ENCODE assay signal across 25 cellular contexts in the genomic region with DNA sequence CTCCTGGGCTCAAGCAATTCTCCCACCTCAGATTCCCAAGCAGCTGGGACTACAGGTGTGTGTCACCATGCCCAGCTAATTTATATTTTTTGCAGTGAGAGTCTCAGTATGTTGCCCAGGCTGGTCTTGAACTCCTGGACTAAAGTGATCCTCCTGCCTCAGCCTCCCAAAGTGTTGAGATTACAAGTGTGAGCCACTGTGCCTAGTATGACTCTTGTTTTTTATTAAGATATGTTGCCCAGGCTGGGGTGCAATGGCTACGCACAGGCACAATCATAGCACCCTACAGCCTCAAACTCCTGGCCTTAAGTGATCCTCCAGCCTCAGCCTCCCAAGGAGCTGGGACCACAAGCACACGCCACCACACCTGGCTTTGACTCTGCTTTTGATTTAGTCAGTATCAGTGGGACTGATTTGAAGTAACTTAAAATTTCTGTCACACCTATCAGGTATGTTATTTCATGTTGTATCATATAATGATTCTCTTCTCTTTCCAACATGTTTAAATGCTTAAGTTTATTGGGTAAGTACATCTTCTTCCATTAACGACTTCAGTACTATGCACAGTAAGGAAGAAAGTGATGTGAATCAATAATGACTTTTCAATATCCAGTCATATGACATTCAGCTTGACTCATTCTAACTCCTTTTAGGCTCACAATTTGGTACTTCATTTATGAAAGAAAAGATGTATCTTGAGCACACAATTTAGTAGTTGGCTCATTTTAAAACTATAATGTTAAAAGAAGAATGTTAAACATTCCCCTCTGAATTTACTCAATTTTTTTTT. TPM values are rescaled to one million over a fixed set of nuclear protein-coding genes. Genes with fewer than 3 reads are reported as not detected.
DNase-seq lines count a peak whose midpoint lies in the region; ATAC-seq, FAIRE-seq and TF ChIP-seq lines count a peak whose summit lies in the region.
"Had no signal": no experiment of that assay in that cellular context is flagged by ENCODE, and none has a peak within 500 bp of the region (broad histone marks: within the 10 kb centered on the region; RNA-seq: fewer than 3 reads in every experiment).

No MANE protein-coding gene starts in this region.

- no peak for TF ChIP-seq EP300 in K562 (IDR thresholded peaks at IDR 0.05; ENCODE audit: low read length)

- ATAC-seq in CD4-positive, alpha-beta T cell (ENCODE audit: poor library complexity) = no peak
- no peak; the same call in 2 of the 3 replicates for ATAC-seq in K562
- no peak for ATAC-seq in naive thymus-derived CD4-positive, alpha-beta T cell
- ATAC-seq: lower lobe of right lung, Panc1 had no signal

- POLR2A ChIA-PET in CD4-positive, alpha-beta T cell (lab: Charles Lee) = interaction anchor here (0.5 to 1.3 kb wide), 4 partner anchors 12 to 1019 kb away, joined by 3 to 4 read pairs (median 3); a partner anchor contains a TSS
- POLR2A ChIA-PET in K562 (lab: Yijun Ruan, JAX) = interaction anchor here (0.5 to 1.1 kb wide), 2 partner anchors 10 to 106 kb away, joined by 3 read pairs; no protein-coding TSS in a partner anchor
- POLR2A ChIA-PET in naive thymus-derived CD4-positive, alpha-beta T cell (lab: Charles Lee) = interaction anchor here (0.6 to 5.0 kb wide), 2 partner anchors 30 to 92 kb away, joined by 4 to 24 read pairs; a partner anchor contains a TSS

- no peaks in the 10 kb centered on the region for H3K27me3 Mint-ChIP-seq in activated CD4-positive, alpha-beta T cell treated with anti-CD3 and anti-CD28 coated beads, Interleukin-2, amount 10 ng/mL, durations not matched to agents 24 days and 14 days
- H3K27me3 Mint-ChIP-seq in CD4-positive, alpha-beta T cell = no peaks in the 10 kb centered on the region
- H3K27me3 Mint-ChIP-seq in naive thymus-derived CD4-positive, alpha-beta T cell = no peaks in the 10 kb centered on the region

- no peaks in the 10 kb centered on the region for H3K9me3 ChIP-seq in CD4-positive, alpha-beta T cell (ENCODE audit: control insufficient read depth, low read length)
- no peaks in the 10 kb centered on the region for H3K9me3 ChIP-seq in K562 (replicated peaks; ENCODE audit: control insufficient read depth, insufficient read depth, low read depth, low read length)
- H3K9me3 ChIP-seq in naive thymus-derived CD4-positive, alpha-beta T cell (ENCODE audit: control insufficient read depth in 2 of 3, low read length in 3 of 3) = no peaks in the 10 kb centered on the region
- H3K9me3 ChIP-seq: BE2C, lower lobe of right lung, right atrium auricular region, upper lobe of left lung had no signal

- H3K4me1 Mint-ChIP-seq in activated CD4-positive, alpha-beta T cell treated with anti-CD3 and anti-CD28 coated beads, Interleukin-2, amount 10 ng/mL, durations not matched to agents 24 days and 14 days = peaks cover 34% of the 10 kb centered on the region
- peaks cover 79% of the 10 kb centered on the region for H3K4me1 Mint-ChIP-seq in CD4-positive, alpha-beta T cell (ENCODE audit: low read depth)
- H3K4me1 Mint-ChIP-seq in naive thymus-derived CD4-positive, alpha-beta T cell = peaks cover 38 to 85% (median 78%) of the 10 kb centered on the region in 7 donors

- H3K9me1 ChIP-seq in K562 (ENCODE audit: control insufficient read depth, insufficient read depth, low read length) = no peaks in the 10 kb centered on the region

- H2AFZ ChIP-seq in K562 (ENCODE audit: low read depth, low read length) = no peak overlapping the region

- H4K20me1 ChIP-seq in K562 (replicated peaks; ENCODE audit: control insufficient read depth, insufficient read depth, low read length) = no peaks in the 10 kb centered on the region; the same call in 1 of the 2 replicates

- WGBS in K562 (ENCODE audit: insufficient coverage, low coverage, missing lambda C conversion rate) = 88% methylated on average over 3 of the region's 3 CpGs

- no peak for TF ChIP-seq RAD21 in K562 (CRISPR knock-in tag; conservative IDR thresholded peaks at IDR 0.05 in 1 of 2, IDR thresholded peaks at IDR 0.05 in 1 of 2)

- peaks cover 43% of the 10 kb centered on the region for H3K36me3 Mint-ChIP-seq in activated CD4-positive, alpha-beta T cell treated with anti-CD3 and anti-CD28 coated beads, Interleukin-2, amount 10 ng/mL, durations not matched to agents 24 days and 14 days (ENCODE audit: low read depth)
- H3K36me3 Mint-ChIP-seq in CD4-positive, alpha-beta T cell (ENCODE audit: low read depth) = peaks cover 44% of the 10 kb centered on the region
- H3K36me3 Mint-ChIP-seq in naive thymus-derived CD4-positive, alpha-beta T cell = peaks cover 0 to 31% (median 20%) of the 10 kb centered on the region in 5 donors

- CTCF ChIA-PET in CD4-positive, alpha-beta T cell (lab: Charles Lee) = interaction anchor here (1.6 kb wide), 1 partner anchor 9 kb away, joined by 5 read pairs; no protein-coding TSS in a partner anchor
- CTCF ChIA-PET in K562 (lab: Yijun Ruan, JAX; ENCODE audit: low intra/inter-chr PET ratio) = no interaction called here
- CTCF ChIA-PET in naive thymus-derived CD4-positive, alpha-beta T cell (lab: Charles Lee) = no interaction called here

- H3K4me3 Mint-ChIP-seq in activated CD4-positive, alpha-beta T cell treated with anti-CD3 and anti-CD28 coated beads, Interleukin-2, amount 10 ng/mL, durations not matched to agents 24 days and 14 days = no peak overlapping the region
- H3K4me3 Mint-ChIP-seq in CD4-positive, alpha-beta T cell = peak overlapping the region; percentile 42
- H3K4me3 Mint-ChIP-seq in naive thymus-derived CD4-positive, alpha-beta T cell = peak overlapping the region in 7 of 10 donors; percentile 27 to 59 (median 51)

- TF ChIP-seq CTCF in CD4-positive, alpha-beta T cell (IDR thresholded peaks at IDR 0.05) = no peak
- TF ChIP-seq CTCF in K562 (IDR thresholded peaks at IDR 0.05 in 2 of 3, conservative IDR thresholded peaks at IDR 0.05 in 1 of 3; ENCODE audit: insufficient read depth in 2 of 3, low read depth in 1 of 3, low read length in 3 of 3) = no peak

- peaks cover 5 to 20% of the 10 kb centered on the region in 2 experiments; a peak in 3 of 5 replicates for H3K4me1 ChIP-seq in K562 (replicated peaks in 1 of 2; ENCODE audit: control insufficient read depth in 2 of 2, insufficient read depth in 2 of 2, low read length in 2 of 2)
- H3K4me1 ChIP-seq in naive thymus-derived CD4-positive, alpha-beta T cell (ENCODE audit: control insufficient read depth in 2 of 2, insufficient read depth in 2 of 2, low read length in 2 of 2) = peaks cover 11 to 26% of the 10 kb centered on the region in 2 donors
- H3K4me1 ChIP-seq: BE2C had no signal

- no peak overlapping the region for H3K27ac Mint-ChIP-seq in activated CD4-positive, alpha-beta T cell treated with anti-CD3 and anti-CD28 coated beads, Interleukin-2, amount 10 ng/mL, durations not matched to agents 24 days and 14 days
- peak overlapping the region; percentile 70 for H3K27ac Mint-ChIP-seq in CD4-positive, alpha-beta T cell
- peak overlapping the region in 6 of 9 donors; percentile 14 to 72 (median 47) for H3K27ac Mint-ChIP-seq in naive thymus-derived CD4-positive, alpha-beta T cell

- peaks cover 92% of the 10 kb centered on the region for H3K79me2 ChIP-seq in K562 (ENCODE audit: control insufficient read depth, insufficient read depth, low read length)

- H3K9me3 Mint-ChIP-seq in activated CD4-positive, alpha-beta T cell treated with anti-CD3 and anti-CD28 coated beads, Interleukin-2, amount 10 ng/mL, durations not matched to agents 24 days and 14 days = no peaks in the 10 kb centered on the region
- H3K9me3 Mint-ChIP-seq in CD4-positive, alpha-beta T cell = no peaks in the 10 kb centered on the region
- no peaks in the 10 kb centered on the region for H3K9me3 Mint-ChIP-seq in naive thymus-derived CD4-positive, alpha-beta T cell

- BruUV-seq in K562 (replicated peaks; lab: Mats Ljungman, UMichigan) = no TSS peak

- H3K4me3 ChIP-seq in K562 = no peak overlapping the region
- H3K4me3 ChIP-seq in naive thymus-derived CD4-positive, alpha-beta T cell (ENCODE audit: low read length) = no peak overlapping the region
- H3K4me3 ChIP-seq: lower lobe of right lung, right atrium auricular region, upper lobe of left lung had no signal

- peak; percentile 37 for DNase-seq in activated CD4-positive, alpha-beta T cell treated with anti-CD3 and anti-CD28 coated beads, Interleukin-2, amount 10 ng/mL, durations not matched to agents 24 days and 14 days
- no peak for DNase-seq in activated CD4-positive, alpha-beta T cell treated with anti-CD3 and anti-CD28 coated beads, Interleukin-2, amount 50 U/mL, for 1 hour
- no peak for DNase-seq in CD4-positive, alpha-beta T cell
- DNase-seq in K562 (ENCODE audit: extremely low read depth in 1 of 4, low spot score in 3 of 4) = no peak
- no peak for DNase-seq in naive thymus-derived CD4-positive, alpha-beta T cell
- DNase-seq in HTR-8/SVneo (ENCODE audit: insufficient read length, low spot score) = no peak
- no peak for DNase-seq in HPDE6-E6E7 (ENCODE audit: extremely low spot score)
- DNase-seq in NCI-H2107 treated with DMSO at 0.1 percent for 48 hours (lab: John Stamatoyannopoulos, UW; ENCODE audit: unreplicated experiment) = no peak
- DNase-seq: activated CD4-positive, alpha-beta T cell treated with anti-CD3 and anti-CD28 coated beads for 48 hours; BE2C; brain microvascular endothelial cell; Calu3; lower lobe of right lung; NCI-H1105; NK-92 treated with Interleukin-12 subunit alpha and Interleukin-12 subunit beta, amount 100 ng/mL, for 24 hours; SIG-M5; stimulated activated CD4-positive, alpha-beta T cell treated with anti-CD3 and anti-CD28 coated beads, Interleukin-12 subunit alpha, Interleukin-12 subunit beta, amount 100 ng/mL, for 4 hours; stimulated activated CD4-positive, alpha-beta T cell treated with anti-CD3 and anti-CD28 coated beads, Interleukin-4, amount 100 ng/mL, for 4 hours; upper lobe of left lung had no signal

- intact Hi-C loops in activated CD4-positive, alpha-beta T cell treated with anti-CD3 and anti-CD28 coated beads, Interleukin-2, amount 10 ng/mL, durations not matched to agents 24 days and 14 days (cut with micrococcal nuclease) = loop anchor here (10.0 kb wide), 1 partner anchor 46 kb away; no protein-coding TSS in a partner anchor
- intact Hi-C loops in CD4-positive, alpha-beta T cell (cut with DNase I, micrococcal nuclease) = loop anchor here (5.0 to 10.0 kb wide), 6 partner anchors 34 to 1826 kb away; a partner anchor contains a TSS
- intact Hi-C loops in K562 (cut with micrococcal nuclease) = no loop called here
- intact Hi-C loops in naive thymus-derived CD4-positive, alpha-beta T cell (cut with micrococcal nuclease) = loop anchor here in 1 of 2 donors (10.0 kb wide), 1 partner anchor 1646 kb away; no protein-coding TSS in a partner anchor

- peaks cover 51% of the 10 kb centered on the region for H3K36me3 ChIP-seq in K562 (ENCODE audit: control insufficient read depth, insufficient read depth, low read length)
- H3K36me3 ChIP-seq in naive thymus-derived CD4-positive, alpha-beta T cell (ENCODE audit: control insufficient read depth in 2 of 3, insufficient read depth in 3 of 3, low read length in 3 of 3) = peaks cover 0 to 27% (median 0%) of the 10 kb centered on the region in 3 experiments

- H3K27me3 ChIP-seq in CD4-positive, alpha-beta T cell (ENCODE audit: control insufficient read depth, insufficient read depth, low read length) = no peaks in the 10 kb centered on the region
- H3K27me3 ChIP-seq in K562 (ENCODE audit: control insufficient read depth in 2 of 2, insufficient read depth in 2 of 2, low read length in 2 of 2) = no peaks in the 10 kb centered on the region
- H3K27me3 ChIP-seq in naive thymus-derived CD4-positive, alpha-beta T cell (ENCODE audit: control insufficient read depth in 2 of 2, insufficient read depth in 2 of 2, low read length in 2 of 2) = no peaks in the 10 kb centered on the region
- H3K27me3 ChIP-seq: BE2C, brain microvascular endothelial cell, right atrium auricular region, upper lobe of left lung had no signal

- no peak for FAIRE-seq in K562 (lab: Jason Lieb, UNC)
- no peak for FAIRE-seq in HTR-8/SVneo (lab: Jason Lieb, UNC)
- FAIRE-seq: A204.1, colon, GM19239, keratinocyte had no signal

- in situ Hi-C loops in K562 (cut with MboI) = no loop called here

- H3K9ac ChIP-seq in K562 (ENCODE audit: insufficient read depth in 1 of 2, low read depth in 2 of 2, low read length in 2 of 2) = no peak overlapping the region

- H3K27ac ChIP-seq in CD4-positive, alpha-beta T cell (ENCODE audit: low read depth, low read length) = no peak overlapping the region
- no peak overlapping the region for H3K27ac ChIP-seq in K562 (ENCODE audit: extremely low read depth, low read depth, low read length)
- H3K27ac ChIP-seq in naive thymus-derived CD4-positive, alpha-beta T cell (ENCODE audit: low read depth, low read length) = peak overlapping the region; percentile 11
- H3K27ac ChIP-seq: brain microvascular endothelial cell, lower lobe of right lung, right atrium auricular region, upper lobe of left lung had no signal

- TF ChIP-seq POLR2A in K562 (conservative IDR thresholded peaks at IDR 0.05) = 0 out of 2 replicates have a peak, but pooled peaks have one; percentile 40

- no peak overlapping the region for H3K4me2 ChIP-seq in K562 (ENCODE audit: insufficient read depth, low read length)

RNA-seq across cellular contexts. Expression of a gene that starts 6.3 kb away (rescaled TPM):
- 78.1 and 82.7 TPM in 2 replicates for total RNA-seq in activated CD4-positive, alpha-beta T cell treated with anti-CD3 and anti-CD28 coated beads, Interleukin-2, amount 10 ng/mL, durations not matched to agents 24 days and 14 days
- total RNA-seq in CD4-positive, alpha-beta T cell = 10 to 100 TPM; 47.7 to 50.3 TPM
- total RNA-seq in K562 (2011; cell fraction: chromatin; rRNA removed; ENCODE audit: low replicate concordance) = 40.4 and 120 TPM in 2 replicates
- 17.2 and 19.1 TPM in 2 replicates for total RNA-seq in K562 (2011; cell fraction: nucleolus; rRNA removed)
- total RNA-seq in K562 (2011; cell fraction: nucleoplasm; rRNA removed) = 40.8 and 59.5 TPM in 2 replicates
- total RNA-seq in K562 (2014; rRNA removed) (35.3 and 43.5 TPM in 2 replicates), K562 (2014; rRNA removed; fragmentation: Illumina TruSeq; extraction: Trizol) (51.6 and 57.3 TPM in 2 replicates), K562 (2015; rRNA removed; fragmentation: Illumina TruSeq; extraction: Trizol) (50.3 and 59.2 TPM in 2 replicates), K562 (2021) (43.6 and 50.1 TPM in 2 replicates)
- polyA plus RNA-seq in K562 (2011; rRNA removed) (31.1 and 41.9 TPM in 2 replicates), K562 (2014; fragmentation: Illumina TruSeq; extraction: Trizol) (45.0 and 48.2 TPM in 2 replicates), K562 (2014; fragmentation: Nextera tagmentation; extraction: Ambion mirVana) (10 to 100 TPM; 13.2 to 15.7 TPM), K562 (2014; rRNA removed) (35.2 and 35.6 TPM in 2 replicates)
- 10.5 and 16.0 TPM in 2 replicates for polyA plus RNA-seq in K562 (2011; cell fraction: cytosol; rRNA removed)
- 16.6 and 21.7 TPM in 2 replicates for polyA plus RNA-seq in K562 (2011; cell fraction: nucleus; rRNA removed)
- 32.9 and 35.6 TPM in 2 replicates for polyA plus RNA-seq in K562 (2012)
- polyA minus RNA-seq in K562 (2011; rRNA and poly(A)+ RNA removed) = 51.3 and 56.4 TPM in 2 replicates
- 22.6 and 27.6 TPM in 2 replicates for polyA minus RNA-seq in K562 (2011; cell fraction: cytosol; rRNA and poly(A)+ RNA removed)
- polyA minus RNA-seq in K562 (2011; cell fraction: nucleus; rRNA and poly(A)+ RNA removed) = 23.6 and 43.3 TPM in 2 replicates
- 100 to 1,000 TPM in 2 of 5 experiments, 10 to 100 TPM in 3; 67.2 to 113 (median 88.0) TPM for total RNA-seq in naive thymus-derived CD4-positive, alpha-beta T cell
- polyA plus RNA-seq in naive thymus-derived CD4-positive, alpha-beta T cell = 10 to 100 TPM; 65.9 to 75.7 TPM
